20 cellular contexts compared by ENCODE assay signal in genomic region chr2:59936031-59936430, GRCh38.
"Had no signal": no experiment of that assay in that cellular context is flagged by ENCODE, and none has a peak within 500 bp of the region (broad histone marks: within the 10 kb centered on the region; RNA-seq: fewer than 3 reads in every experiment).

No MANE protein-coding gene starts in this region.

- ATAC-seq: body of pancreas, heart left ventricle had no signal

- DNase-seq: activated CD4-positive, alpha-beta T cell treated with anti-CD3 and anti-CD28 coated beads, Interleukin-2, amount 10 ng/mL, durations not matched to agents 7 days and 5 days; activated CD8-positive, alpha-beta memory T cell treated with anti-CD3 and anti-CD28 coated beads for 24 hours; activated gamma-delta T cell treated with Interleukin-2 at 50 U/mL for 16 hours; amniotic stem cell; body of pancreas; effector CD8-positive, alpha-beta T cell; foreskin melanocyte; heart left ventricle; immature natural killer cell; occipital lobe; stimulated activated CD4-positive, alpha-beta T cell treated with anti-CD3 and anti-CD28 coated beads, Interleukin-15, amount 100 ng/mL, for 24 hours; stimulated activated CD4-positive, alpha-beta T cell treated with anti-CD3 and anti-CD28 coated beads, Interleukin-4, amount 100 ng/mL, for 1 hour; stimulated activated naive CD4-positive, alpha-beta T cell had no signal

- H3K27me3 ChIP-seq: body of pancreas, heart left ventricle, right atrium auricular region, tibial nerve, vagina had no signal

- H3K4me1 Mint-ChIP-seq: activated CD4-positive, alpha-beta T cell treated with anti-CD3 and anti-CD28 coated beads, Interleukin-2, amount 10 ng/mL, durations not matched to agents 7 days and 5 days; nephron had no signal

- H3K4me1 ChIP-seq: body of pancreas, heart left ventricle, right atrium auricular region, tibial nerve, vagina had no signal

- H3K36me3 ChIP-seq: heart left ventricle, right atrium auricular region, tibial nerve, vagina had no signal

- H3K9me3 ChIP-seq: body of pancreas, heart left ventricle, right atrium auricular region, tibial nerve, vagina had no signal

- H3K27ac ChIP-seq: body of pancreas, heart left ventricle, right atrium auricular region, skin epidermis, tibial nerve, vagina had no signal

- H3K36me3 Mint-ChIP-seq: immature natural killer cell had no signal

- H3K27me3 Mint-ChIP-seq: activated CD4-positive, alpha-beta T cell treated with anti-CD3 and anti-CD28 coated beads, Interleukin-2, amount 10 ng/mL, durations not matched to agents 7 days and 5 days; activated naive CD8-positive, alpha-beta T cell; progenitor cell of endocrine pancreas had no signal

- H3K4me3 Mint-ChIP-seq: activated CD4-positive, alpha-beta T cell treated with anti-CD3 and anti-CD28 coated beads, Interleukin-2, amount 10 ng/mL, durations not matched to agents 7 days and 5 days; activated naive CD8-positive, alpha-beta T cell; immature natural killer cell; nephron had no signal

- H3K27ac Mint-ChIP-seq: activated CD4-positive, alpha-beta T cell treated with anti-CD3 and anti-CD28 coated beads, Interleukin-2, amount 10 ng/mL, durations not matched to agents 7 days and 5 days; activated naive CD8-positive, alpha-beta T cell; immature natural killer cell; nephron; progenitor cell of endocrine pancreas had no signal

- H3K4me3 ChIP-seq: body of pancreas, heart left ventricle, right atrium auricular region, skin epidermis, tibial nerve, vagina had no signal

- H3K9me3 Mint-ChIP-seq: activated CD4-positive, alpha-beta T cell treated with anti-CD3 and anti-CD28 coated beads, Interleukin-2, amount 10 ng/mL, durations not matched to agents 7 days and 5 days; immature natural killer cell had no signal
